In the genomic region with DNA sequence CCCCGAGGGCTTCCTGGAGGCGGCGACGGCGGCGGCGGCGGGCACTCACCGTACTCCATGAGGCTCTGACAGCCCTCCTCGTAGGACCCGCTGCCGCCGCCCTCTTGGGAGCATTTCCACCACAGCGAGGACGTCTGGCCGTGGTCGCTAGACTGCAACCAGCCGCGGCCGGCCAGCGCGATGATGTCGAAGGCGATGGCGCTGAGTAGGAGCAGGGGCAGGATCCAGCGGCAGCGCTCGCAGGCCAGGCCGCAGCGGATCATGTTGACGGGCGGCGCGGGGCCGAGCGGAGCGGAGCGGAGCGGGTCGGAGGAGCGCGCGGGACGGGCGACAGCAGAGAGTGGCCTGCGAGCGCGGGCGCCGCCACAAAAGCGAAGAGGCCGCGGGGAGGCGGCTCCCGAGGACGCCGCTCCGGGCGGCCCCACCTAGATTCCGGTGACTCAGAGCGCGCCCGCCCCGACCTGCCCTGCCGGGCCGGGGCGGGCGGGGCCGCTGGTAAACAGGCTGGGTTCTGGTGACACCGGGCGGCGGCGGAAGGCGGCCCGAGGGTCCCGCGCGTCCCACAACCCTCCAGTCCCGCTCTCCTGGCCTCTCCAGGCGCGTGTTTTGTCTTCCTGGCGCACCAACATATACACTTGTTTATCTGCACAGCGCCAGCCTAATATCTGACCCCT, we compare ENCODE assay signal across 8 cellular contexts. TPM values are rescaled to one million over a fixed set of nuclear protein-coding genes. Genes with fewer than 3 reads are reported as not detected.
DNase-seq lines count a peak whose midpoint lies in the region; ATAC-seq and TF ChIP-seq lines count a peak whose summit lies in the region.

A gene (minus strand): TSS at position 342 of the 674 bp plus-strand sequence. CDS start 79 bp downstream, at position 263.

- H3K4me3 ChIP-seq in choroid plexus epithelial cell (ENCODE audit: low read depth, low read length): peak within 1 kb of the TSS; percentile 80

- TF ChIP-seq CTCF in choroid plexus epithelial cell (conservative IDR thresholded peaks at IDR 0.05; ENCODE audit: low read depth, low read length): no peak

- ATAC-seq in GM21529 (IDR thresholded peaks at IDR 0.05; ENCODE audit: unreplicated experiment): peak; percentile 78
- ATAC-seq in HG03135 (IDR thresholded peaks at IDR 0.05; ENCODE audit: unreplicated experiment): no peak

- peak within 1 kb of the TSS; percentile 32 for H3K27ac ChIP-seq in layer of hippocampus (ENCODE audit: low read depth, low read length)

- DNase-seq in D341Med (ENCODE audit: low spot score): peak; percentile 70
- peak; percentile 78 for DNase-seq in M059J (ENCODE audit: low read depth)
- peak; percentile 49 to 61 for DNase-seq in activated CD4-positive, alpha-beta T cell treated with anti-CD3 and anti-CD28 coated beads for 24 hours (ENCODE audit: low read depth in 2 of 2)
- peak; percentile 39 for DNase-seq in choroid plexus epithelial cell (ENCODE audit: low read depth)
- DNase-seq in stimulated activated CD4-positive, alpha-beta T cell treated with anti-CD3 and anti-CD28 coated beads, Interleukin-1b, Interleukin-23, amount 100 ng/mL, for 4 hours (ENCODE audit: low read depth in 2 of 2): peak; percentile 56 to 67

- no peaks in the 10 kb centered on the region for H3K27me3 ChIP-seq in layer of hippocampus (ENCODE audit: control insufficient read depth, insufficient read depth, low read length)

RNA-seq across cellular contexts. Expression of the gene that starts here (rescaled TPM):
- 24.2 and 26.9 TPM in 2 replicates for total RNA-seq in M059J (2014; rRNA removed; shearing (Covaris generic))
